Comparison of ENCODE assay signal across 8 cellular contexts in genomic region chr7:29684146-29684786, GRCh38.
DNase-seq lines count a peak whose midpoint lies in the region; ATAC-seq and TF ChIP-seq lines count a peak whose summit lies in the region.
"Not testable (repeated sequence)": the region's sequence is repeated elsewhere in the genome, so short reads cannot be mapped to it uniquely, and the experiment has no call there.

No MANE protein-coding gene starts in this region.

- peak overlapping the region; percentile 60 to 68; a peak in 3 of 4 replicates for H3K4me3 ChIP-seq in DND-41 (ENCODE audit: low read depth in 1 of 2, low read length in 2 of 2)
- not testable (repeated sequence) for H3K4me3 ChIP-seq in mucosa of stomach (ENCODE audit: low read length)

- not testable (repeated sequence) for H3K9me3 ChIP-seq in DND-41 (ENCODE audit: insufficient read depth, low read length, severe bottlenecking); mucosa of stomach (ENCODE audit: control insufficient read depth, low read length)

- H4K20me1 ChIP-seq in DND-41 (ENCODE audit: insufficient read depth, low read length), result not testable (repeated sequence)

- not testable (repeated sequence) for H3K36me3 ChIP-seq in DND-41 (ENCODE audit: insufficient read depth, low read length); mucosa of stomach (ENCODE audit: control insufficient read depth, insufficient read depth, low read length)

- TF ChIP-seq CTCF in DND-41 (IDR thresholded peaks at IDR 0.05; ENCODE audit: borderline replicate concordance, extremely low read depth, low read length, poor library complexity, severe bottlenecking), result peak; percentile 3
- TF ChIP-seq CTCF in foreskin keratinocyte (conservative IDR thresholded peaks at IDR 0.05), result not testable (repeated sequence)

- H2AFZ ChIP-seq in DND-41 (ENCODE audit: low read depth, low read length), result peak overlapping the region; percentile 66; the same call in 1 of the 2 replicates

- H3K4me2 ChIP-seq in DND-41 (ENCODE audit: insufficient read depth, low read length), result peak overlapping the region; percentile 55

- peaks cover 23% of the 10 kb centered on the region for H3K4me1 ChIP-seq in DND-41 (ENCODE audit: insufficient read depth, low read length)
- not testable (repeated sequence) for H3K4me1 ChIP-seq in foreskin keratinocyte; mucosa of stomach (ENCODE audit: control insufficient read depth, insufficient read depth, low read length)

- peaks cover 19% of the 10 kb centered on the region for H3K27me3 Mint-ChIP-seq in activated naive CD8-positive, alpha-beta T cell treated with anti-CD3 and anti-CD28 coated beads, Interleukin-2, amount 50 U/mL, for 24 hours
- peaks cover 41% of the 10 kb centered on the region for H3K27me3 Mint-ChIP-seq in stimulated activated naive CD8-positive, alpha-beta T cell treated with anti-CD3 and anti-CD28 coated beads, Interleukin-15, amount 100 ng/mL, for 72 hours

- not testable (repeated sequence) for H3K36me3 Mint-ChIP-seq in activated naive CD8-positive, alpha-beta T cell treated with anti-CD3 and anti-CD28 coated beads, Interleukin-2, amount 50 U/mL, for 24 hours (ENCODE audit: low read depth)

- not testable (repeated sequence) for DNase-seq in DND-41; activated naive CD8-positive, alpha-beta T cell treated with anti-CD3 and anti-CD28 coated beads, Interleukin-2, amount 50 U/mL, for 24 hours; stimulated activated naive CD8-positive, alpha-beta T cell treated with anti-CD3 and anti-CD28 coated beads, Interleukin-15, amount 100 ng/mL, for 72 hours
- DNase-seq in RKO (ENCODE audit: low spot score) (peak; percentile 55), foreskin keratinocyte (peak in 1 of 2 donors; percentile 10)

- not testable (repeated sequence) for H3K27me3 ChIP-seq in DND-41 (ENCODE audit: insufficient read depth, low read length, poor library complexity); foreskin keratinocyte; mucosa of stomach (ENCODE audit: control insufficient read depth, insufficient read depth, low read length)

- H3K79me2 ChIP-seq in DND-41 (ENCODE audit: insufficient read depth, low read length), result peaks cover 22% of the 10 kb centered on the region; the same call in 1 of the 2 replicates

- H3K9ac ChIP-seq in DND-41 (ENCODE audit: low read depth, low read length), result peak overlapping the region; percentile 85
- H3K9ac ChIP-seq in mucosa of stomach (ENCODE audit: low read length), result peak overlapping the region; percentile 83

- not testable (repeated sequence) for H3K4me1 Mint-ChIP-seq in activated naive CD8-positive, alpha-beta T cell treated with anti-CD3 and anti-CD28 coated beads, Interleukin-2, amount 50 U/mL, for 24 hours
- H3K4me1 Mint-ChIP-seq in stimulated activated naive CD8-positive, alpha-beta T cell treated with anti-CD3 and anti-CD28 coated beads, Interleukin-15, amount 100 ng/mL, for 72 hours, result peaks cover 14% of the 10 kb centered on the region

- H3K4me3 Mint-ChIP-seq in activated naive CD8-positive, alpha-beta T cell treated with anti-CD3 and anti-CD28 coated beads, Interleukin-2, amount 50 U/mL, for 24 hours, result peak overlapping the region; percentile 79
- H3K4me3 Mint-ChIP-seq in stimulated activated naive CD8-positive, alpha-beta T cell treated with anti-CD3 and anti-CD28 coated beads, Interleukin-15, amount 100 ng/mL, for 72 hours, result peak overlapping the region; percentile 98

- peak overlapping the region; percentile 80; the same call in 1 of the 2 replicates for H3K27ac ChIP-seq in DND-41 (ENCODE audit: low read length)
- H3K27ac ChIP-seq in foreskin keratinocyte, result not testable (repeated sequence)

- ATAC-seq in DND-41 (ENCODE audit: insufficient read depth, low read depth) (peak; percentile 57), GM21717 (IDR thresholded peaks at IDR 0.05; ENCODE audit: unreplicated experiment) (peak; percentile 24), HG03469 (IDR thresholded peaks at IDR 0.05; ENCODE audit: unreplicated experiment) (peak; percentile 22), foreskin keratinocyte (peak; percentile 53)
- peak; percentile 48 for ATAC-seq in activated naive CD8-positive, alpha-beta T cell treated with anti-CD3 and anti-CD28 coated beads, Interleukin-2, amount 50 U/mL, for 24 hours
- ATAC-seq in stimulated activated naive CD8-positive, alpha-beta T cell treated with anti-CD3 and anti-CD28 coated beads, Interleukin-15, amount 100 ng/mL, for 72 hours, result peak; percentile 60

- H3K9me3 Mint-ChIP-seq in activated naive CD8-positive, alpha-beta T cell treated with anti-CD3 and anti-CD28 coated beads, Interleukin-2, amount 50 U/mL, for 24 hours; stimulated activated naive CD8-positive, alpha-beta T cell treated with anti-CD3 and anti-CD28 coated beads, Interleukin-15, amount 100 ng/mL, for 72 hours: not testable (repeated sequence)

- not testable (repeated sequence) for H3K27ac Mint-ChIP-seq in activated naive CD8-positive, alpha-beta T cell treated with anti-CD3 and anti-CD28 coated beads, Interleukin-2, amount 50 U/mL, for 24 hours
- peak overlapping the region; percentile 63 to 96 for H3K27ac Mint-ChIP-seq in stimulated activated naive CD8-positive, alpha-beta T cell treated with anti-CD3 and anti-CD28 coated beads, Interleukin-15, amount 100 ng/mL, for 72 hours
